Comparison of ENCODE assay signal across 25 cellular contexts in genomic region chr9:123421211-123421585, GRCh38.
"Had no signal": no experiment of that assay in that cellular context is flagged by ENCODE, and none has a peak within 500 bp of the region (broad histone marks: within the 10 kb centered on the region; RNA-seq: fewer than 3 reads in every experiment).

No MANE protein-coding gene starts in this region.

- DNase-seq: activated CD4-positive, alpha-beta T cell treated with anti-CD3 and anti-CD28 coated beads for 4 hours; activated CD4-positive, alpha-beta T cell treated with anti-CD3 and anti-CD28 coated beads, Interleukin-2, amount 50 U/mL, for 48 hours; activated CD8-positive, alpha-beta memory T cell treated with anti-CD3 and anti-CD28 coated beads, Interleukin-2, amount 50 U/mL, for 4 hours; activated T-cell treated with anti-CD3 and anti-CD28 coated beads, Interleukin-2, amount 50 U/mL, for 4 hours; brain microvascular endothelial cell; caudate nucleus; esophagus squamous epithelium; foreskin melanocyte; left ventricle myocardium superior; stimulated activated CD4-positive, alpha-beta T cell treated with anti-CD3 and anti-CD28 coated beads, Interleukin-15, amount 100 ng/mL, for 24 hours; stimulated activated CD4-positive, alpha-beta T cell treated with anti-CD3 and anti-CD28 coated beads, Interleukin-2, amount 100 ng/mL, for 24 hours; stimulated activated naive CD4-positive, alpha-beta T cell treated with Interleukin-2 at 50 U/mL for 16 hours; T-helper 9 cell; testis; transverse colon; uterus had no signal

- H3K36me3 ChIP-seq: brain microvascular endothelial cell, ovary, prostate gland, transverse colon, uterus had no signal

- H3K27me3 Mint-ChIP-seq: activated naive CD8-positive, alpha-beta T cell; activated T-helper 17 cell treated with anti-CD3 and anti-CD28 coated beads, Interleukin-2, amount 50 U/mL, for 72 hours; dendritic cell treated with granulocyte-macrophage colony-stimulating factor and Interleukin-4, amounts not matched to agents 40 ng/mL and 50 ng/mL, for 4 days had no signal

- H3K27ac ChIP-seq: brain microvascular endothelial cell, epithelial cell of prostate, esophagus squamous epithelium, ovary, prostate gland, testis, transverse colon, uterus, VCaP had no signal

- H3K27me3 ChIP-seq: brain microvascular endothelial cell, esophagus squamous epithelium, ovary, testis, transverse colon, uterus had no signal

- H3K4me1 Mint-ChIP-seq: activated T-helper 17 cell treated with anti-CD3 and anti-CD28 coated beads, Interleukin-2, amount 50 U/mL, for 72 hours had no signal

- H3K27ac Mint-ChIP-seq: activated naive CD8-positive, alpha-beta T cell; activated T-helper 17 cell treated with anti-CD3 and anti-CD28 coated beads, Interleukin-2, amount 50 U/mL, for 72 hours; dendritic cell treated with granulocyte-macrophage colony-stimulating factor and Interleukin-4, amounts not matched to agents 40 ng/mL and 50 ng/mL, for 4 days; nephron had no signal

- H3K4me2 ChIP-seq: smooth muscle cell had no signal

- H3K4me3 Mint-ChIP-seq: activated naive CD8-positive, alpha-beta T cell; activated T-cell treated with anti-CD3 and anti-CD28 coated beads, Interleukin-2, amount 50 U/mL, for 4 hours; activated T-helper 17 cell treated with anti-CD3 and anti-CD28 coated beads, Interleukin-2, amount 50 U/mL, for 72 hours; dendritic cell treated with granulocyte-macrophage colony-stimulating factor and Interleukin-4, amounts not matched to agents 40 ng/mL and 50 ng/mL, for 4 days had no signal

- H3K4me3 ChIP-seq: esophagus squamous epithelium, ovary, prostate gland, smooth muscle cell, testis, transverse colon, uterus had no signal

- H3K9me3 Mint-ChIP-seq: activated T-cell treated with anti-CD3 and anti-CD28 coated beads, Interleukin-2, amount 50 U/mL, for 4 hours; activated T-helper 17 cell treated with anti-CD3 and anti-CD28 coated beads, Interleukin-2, amount 50 U/mL, for 72 hours; dendritic cell treated with granulocyte-macrophage colony-stimulating factor and Interleukin-4, amounts not matched to agents 40 ng/mL and 50 ng/mL, for 4 days; nephron had no signal

- H3K9me3 ChIP-seq: esophagus squamous epithelium, ovary, prostate gland, testis, transverse colon, uterus had no signal

- ATAC-seq: activated T-cell treated with anti-CD3 and anti-CD28 coated beads, Interleukin-2, amount 50 U/mL, for 4 hours; activated T-helper 17 cell treated with anti-CD3 and anti-CD28 coated beads, Interleukin-2, amount 50 U/mL, for 72 hours; left ventricle myocardium superior had no signal

- H3K4me1 ChIP-seq: esophagus squamous epithelium, prostate gland, testis, transverse colon, uterus had no signal
